ENCODE assay signal across 19 cellular contexts in genomic region chr10:31509989-31510388, GRCh38.
"Had no signal": no experiment of that assay in that cellular context is flagged by ENCODE, and none has a peak within 500 bp of the region (broad histone marks: within the 10 kb centered on the region; RNA-seq: fewer than 3 reads in every experiment).

No MANE protein-coding gene starts in this region.

- H3K4me1 ChIP-seq: ascending aorta, esophagus squamous epithelium had no signal

- DNase-seq: activated CD4-positive, alpha-beta memory T cell treated with anti-CD3 and anti-CD28 coated beads, Interleukin-2, amount 10 ng/mL, durations not matched to agents 7 days and 5 days; activated CD4-positive, alpha-beta T cell treated with anti-CD3 and anti-CD28 coated beads, Interleukin-2, amount 10 ng/mL, durations not matched to agents 24 days and 14 days; activated CD4-positive, CD25-positive, alpha-beta regulatory T cell; activated CD8-positive, alpha-beta memory T cell treated with anti-CD3 and anti-CD28 coated beads, Interleukin-2, amount 50 U/mL, for 48 hours; activated effector memory CD4-positive, alpha-beta T cell treated with anti-CD3 and anti-CD28 coated beads, Interleukin-2, amount 50 U/mL, for 16 hours; activated naive CD4-positive, alpha-beta T cell treated with anti-CD3 and anti-CD28 coated beads for 36 hours; activated T-cell treated with anti-CD3 and anti-CD28 coated beads, Interleukin-2, amount 50 U/mL, for 4 hours; caudate nucleus; effector CD8-positive, alpha-beta T cell; esophagus squamous epithelium; foreskin melanocyte; heart right ventricle; hippocampal formation; T-helper 2 cell had no signal

- H3K27ac ChIP-seq: ascending aorta, epithelial cell of prostate, esophagus squamous epithelium, gastroesophageal sphincter, heart right ventricle had no signal

- H3K4me3 ChIP-seq: ascending aorta, esophagus squamous epithelium, gastroesophageal sphincter, heart right ventricle had no signal

- H3K27ac Mint-ChIP-seq: activated CD4-positive, alpha-beta memory T cell treated with anti-CD3 and anti-CD28 coated beads, Interleukin-2, amount 10 ng/mL, durations not matched to agents 7 days and 5 days; activated CD4-positive, alpha-beta T cell treated with anti-CD3 and anti-CD28 coated beads, Interleukin-2, amount 10 ng/mL, durations not matched to agents 24 days and 14 days; brain had no signal

- H3K27me3 ChIP-seq: ascending aorta, esophagus squamous epithelium, gastroesophageal sphincter, heart right ventricle had no signal

- ATAC-seq: activated T-cell treated with anti-CD3 and anti-CD28 coated beads, Interleukin-2, amount 50 U/mL, for 4 hours; gastroesophageal sphincter; heart right ventricle had no signal

- H3K27me3 Mint-ChIP-seq: activated CD4-positive, alpha-beta memory T cell treated with anti-CD3 and anti-CD28 coated beads, Interleukin-2, amount 10 ng/mL, durations not matched to agents 7 days and 5 days; activated CD4-positive, alpha-beta T cell treated with anti-CD3 and anti-CD28 coated beads, Interleukin-2, amount 10 ng/mL, durations not matched to agents 24 days and 14 days; activated naive CD8-positive, alpha-beta T cell; brain had no signal

- H3K4me3 Mint-ChIP-seq: activated CD4-positive, alpha-beta memory T cell treated with anti-CD3 and anti-CD28 coated beads, Interleukin-2, amount 10 ng/mL, durations not matched to agents 7 days and 5 days; activated CD4-positive, alpha-beta T cell treated with anti-CD3 and anti-CD28 coated beads, Interleukin-2, amount 10 ng/mL, durations not matched to agents 24 days and 14 days; activated naive CD4-positive, alpha-beta T cell treated with anti-CD3 and anti-CD28 coated beads for 36 hours; activated naive CD8-positive, alpha-beta T cell; activated T-cell treated with anti-CD3 and anti-CD28 coated beads, Interleukin-2, amount 50 U/mL, for 4 hours; brain had no signal
